Comparison of ENCODE assay signal across 1 cellular context in genomic region chr12:121277367-121277744, GRCh38.
TF ChIP-seq lines count a peak whose summit lies in the region.

No MANE protein-coding gene starts in this region.

TF ChIP-seq in GM23338, 12 proteins besides CTCF, POLR2A, EP300 and RAD21 (continued from another document):
- TF ChIP-seq, protein P1, sequence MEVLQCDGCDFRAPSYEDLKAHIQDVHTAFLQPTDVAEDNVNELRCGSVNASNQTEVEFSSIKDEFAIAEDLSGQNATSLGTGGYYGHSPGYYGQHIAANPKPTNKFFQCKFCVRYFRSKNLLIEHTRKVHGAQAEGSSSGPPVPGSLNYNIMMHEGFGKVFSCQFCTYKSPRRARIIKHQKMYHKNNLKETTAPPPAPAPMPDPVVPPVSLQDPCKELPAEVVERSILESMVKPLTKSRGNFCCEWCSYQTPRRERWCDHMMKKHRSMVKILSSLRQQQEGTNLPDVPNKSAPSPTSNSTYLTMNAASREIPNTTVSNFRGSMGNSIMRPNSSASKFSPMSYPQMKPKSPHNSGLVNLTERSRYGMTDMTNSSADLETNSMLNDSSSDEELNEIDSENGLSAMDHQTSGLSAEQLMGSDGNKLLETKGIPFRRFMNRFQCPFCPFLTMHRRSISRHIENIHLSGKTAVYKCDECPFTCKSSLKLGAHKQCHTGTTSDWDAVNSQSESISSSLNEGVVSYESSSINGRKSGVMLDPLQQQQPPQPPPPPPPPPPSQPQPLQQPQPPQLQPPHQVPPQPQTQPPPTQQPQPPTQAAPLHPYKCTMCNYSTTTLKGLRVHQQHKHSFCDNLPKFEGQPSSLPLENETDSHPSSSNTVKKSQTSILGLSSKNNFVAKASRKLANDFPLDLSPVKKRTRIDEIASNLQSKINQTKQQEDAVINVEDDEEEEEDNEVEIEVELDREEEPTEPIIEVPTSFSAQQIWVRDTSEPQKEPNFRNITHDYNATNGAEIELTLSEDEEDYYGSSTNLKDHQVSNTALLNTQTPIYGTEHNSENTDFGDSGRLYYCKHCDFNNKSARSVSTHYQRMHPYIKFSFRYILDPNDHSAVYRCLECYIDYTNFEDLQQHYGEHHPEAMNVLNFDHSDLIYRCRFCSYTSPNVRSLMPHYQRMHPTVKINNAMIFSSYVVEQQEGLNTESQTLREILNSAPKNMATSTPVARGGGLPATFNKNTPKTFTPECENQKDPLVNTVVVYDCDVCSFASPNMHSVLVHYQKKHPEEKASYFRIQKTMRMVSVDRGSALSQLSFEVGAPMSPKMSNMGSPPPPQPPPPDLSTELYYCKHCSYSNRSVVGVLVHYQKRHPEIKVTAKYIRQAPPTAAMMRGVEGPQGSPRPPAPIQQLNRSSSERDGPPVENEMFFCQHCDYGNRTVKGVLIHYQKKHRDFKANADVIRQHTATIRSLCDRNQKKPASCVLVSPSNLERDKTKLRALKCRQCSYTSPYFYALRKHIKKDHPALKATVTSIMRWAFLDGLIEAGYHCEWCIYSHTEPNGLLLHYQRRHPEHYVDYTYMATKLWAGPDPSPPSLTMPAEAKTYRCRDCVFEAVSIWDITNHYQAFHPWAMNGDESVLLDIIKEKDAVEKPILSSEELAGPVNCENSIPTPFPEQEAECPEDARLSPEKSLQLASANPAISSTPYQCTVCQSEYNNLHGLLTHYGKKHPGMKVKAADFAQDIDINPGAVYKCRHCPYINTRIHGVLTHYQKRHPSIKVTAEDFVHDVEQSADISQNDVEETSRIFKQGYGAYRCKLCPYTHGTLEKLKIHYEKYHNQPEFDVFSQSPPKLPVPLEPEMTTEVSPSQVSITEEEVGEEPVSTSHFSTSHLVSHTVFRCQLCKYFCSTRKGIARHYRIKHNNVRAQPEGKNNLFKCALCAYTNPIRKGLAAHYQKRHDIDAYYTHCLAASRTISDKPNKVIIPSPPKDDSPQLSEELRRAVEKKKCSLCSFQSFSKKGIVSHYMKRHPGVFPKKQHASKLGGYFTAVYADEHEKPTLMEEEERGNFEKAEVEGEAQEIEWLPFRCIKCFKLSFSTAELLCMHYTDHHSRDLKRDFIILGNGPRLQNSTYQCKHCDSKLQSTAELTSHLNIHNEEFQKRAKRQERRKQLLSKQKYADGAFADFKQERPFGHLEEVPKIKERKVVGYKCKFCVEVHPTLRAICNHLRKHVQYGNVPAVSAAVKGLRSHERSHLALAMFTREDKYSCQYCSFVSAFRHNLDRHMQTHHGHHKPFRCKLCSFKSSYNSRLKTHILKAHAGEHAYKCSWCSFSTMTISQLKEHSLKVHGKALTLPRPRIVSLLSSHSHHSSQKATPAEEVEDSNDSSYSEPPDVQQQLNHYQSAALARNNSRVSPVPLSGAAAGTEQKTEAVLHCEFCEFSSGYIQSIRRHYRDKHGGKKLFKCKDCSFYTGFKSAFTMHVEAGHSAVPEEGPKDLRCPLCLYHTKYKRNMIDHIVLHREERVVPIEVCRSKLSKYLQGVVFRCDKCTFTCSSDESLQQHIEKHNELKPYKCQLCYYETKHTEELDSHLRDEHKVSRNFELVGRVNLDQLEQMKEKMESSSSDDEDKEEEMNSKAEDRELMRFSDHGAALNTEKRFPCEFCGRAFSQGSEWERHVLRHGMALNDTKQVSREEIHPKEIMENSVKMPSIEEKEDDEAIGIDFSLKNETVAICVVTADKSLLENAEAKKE (CRISPR knock-in tag; IDR thresholded peaks at IDR 0.05), result no peak
- TF ChIP-seq ETS1 (IDR thresholded peaks at IDR 0.05) (no peak), REST (IDR thresholded peaks at IDR 0.05; ENCODE audit: unreplicated experiment) (no peak), EZH2 (IDR thresholded peaks at IDR 0.05; ENCODE audit: low read depth, unreplicated experiment) (no peak)
